11 cellular contexts compared by ENCODE assay signal in genomic region chr16:53519417-53520091, GRCh38. TPM values are rescaled to one million over a fixed set of nuclear protein-coding genes. Genes with fewer than 3 reads are reported as not detected.
A peak's percentile ranks its signal among the peaks of the same experiment; 100 is the strongest.
DNase-seq lines count a peak whose midpoint lies in the region; ATAC-seq and TF ChIP-seq lines count a peak whose summit lies in the region.
"Had no signal": no experiment of that assay in that cellular context is flagged by ENCODE, and none has a peak within 500 bp of the region (broad histone marks: within the 10 kb centered on the region; RNA-seq: fewer than 3 reads in every experiment).

No MANE protein-coding gene starts in this region.

- peaks cover 17 to 59% (median 50%) of the 10 kb centered on the region in 4 donors for H3K4me1 Mint-ChIP-seq in CD4-positive, CD25-positive, alpha-beta regulatory T cell
- peaks cover 22% of the 10 kb centered on the region for H3K4me1 Mint-ChIP-seq in HFFc6 (ENCODE audit: low read depth)
- peaks cover 50 to 60% of the 10 kb centered on the region in 2 donors for H3K4me1 Mint-ChIP-seq in natural killer cell

- peaks cover 6% of the 10 kb centered on the region for H3K27me3 Mint-ChIP-seq in CD4-positive, CD25-positive, alpha-beta regulatory T cell
- H3K27me3 Mint-ChIP-seq in HFFc6 (ENCODE audit: insufficient read depth) (peaks cover 5% of the 10 kb centered on the region), natural killer cell (ENCODE audit: low read depth in 2 of 2) (peaks cover 13 to 14% of the 10 kb centered on the region in 2 donors)

- no peaks in the 10 kb centered on the region for H3K9me3 ChIP-seq in CD4-positive, CD25-positive, alpha-beta regulatory T cell (ENCODE audit: control insufficient read depth in 2 of 2, low read length in 2 of 2)

- H3K36me3 ChIP-seq in CD4-positive, CD25-positive, alpha-beta regulatory T cell (ENCODE audit: control insufficient read depth, insufficient read depth, low read length) = no peaks in the 10 kb centered on the region
- H3K36me3 ChIP-seq in brain microvascular endothelial cell (replicated peaks) = no peaks in the 10 kb centered on the region

- peaks cover 53% of the 10 kb centered on the region for H3K4me1 ChIP-seq in CD4-positive, CD25-positive, alpha-beta regulatory T cell (ENCODE audit: control insufficient read depth, insufficient read depth, low read length, poor library complexity, severe bottlenecking)

- H3K9me3 Mint-ChIP-seq in CD4-positive, CD25-positive, alpha-beta regulatory T cell = peaks cover 0 to 1% (median 0%) of the 10 kb centered on the region in 7 donors
- peaks cover under 1% of the 10 kb centered on the region; the same call in 1 of the 2 replicates for H3K9me3 Mint-ChIP-seq in HFFc6
- no peaks in the 10 kb centered on the region for H3K9me3 Mint-ChIP-seq in natural killer cell

- in situ Hi-C loops in brain microvascular endothelial cell (cut with HindIII; ENCODE audit: low pct_ligation_motif_present, low sequenced_read_pairs) = no loop called here

- peak overlapping the region in 2 of 3 donors; percentile 95 to 96 for H3K27ac Mint-ChIP-seq in CD4-positive, CD25-positive, alpha-beta regulatory T cell
- no peak overlapping the region; the same call in 1 of the 2 replicates for H3K27ac Mint-ChIP-seq in HFFc6
- H3K27ac Mint-ChIP-seq in natural killer cell = peak overlapping the region; percentile 88 to 93

- no peaks in the 10 kb centered on the region for H3K36me3 Mint-ChIP-seq in CD4-positive, CD25-positive, alpha-beta regulatory T cell
- no peaks in the 10 kb centered on the region; the same call in 1 of the 2 replicates for H3K36me3 Mint-ChIP-seq in HFFc6 (ENCODE audit: low read depth)
- no peaks in the 10 kb centered on the region for H3K36me3 Mint-ChIP-seq in natural killer cell
- H3K36me3 Mint-ChIP-seq: brain had no signal

- peak overlapping the region; percentile 85 to 92 (median 88) for H3K4me3 Mint-ChIP-seq in CD4-positive, CD25-positive, alpha-beta regulatory T cell
- H3K4me3 Mint-ChIP-seq in HFFc6 = peak overlapping the region; percentile 3; the same call in 1 of the 2 replicates
- H3K4me3 Mint-ChIP-seq in natural killer cell = peak overlapping the region; percentile 84
- H3K4me3 Mint-ChIP-seq: brain had no signal

- no peak for DNase-seq in CD4-positive, CD25-positive, alpha-beta regulatory T cell
- no peak for DNase-seq in HFFc6
- DNase-seq in brain microvascular endothelial cell = no peak
- DNase-seq in natural killer cell = no peak
- no peak for DNase-seq in effector CD4-positive, alpha-beta T cell
- DNase-seq in NCI-H146 (lab: John Stamatoyannopoulos, UW) = no peak
- no peak for DNase-seq in activated CD4-positive, CD25-positive, alpha-beta regulatory T cell treated with anti-CD3 and anti-CD28 coated beads, Interleukin-2, amount 50 U/mL, for 72 hours
- no peak for DNase-seq in DMS53 (lab: John Stamatoyannopoulos, UW)
- DNase-seq: NCI-H510A treated with DMSO at 0.1 percent for 48 hours, SHP77 had no signal

- ATAC-seq in CD4-positive, CD25-positive, alpha-beta regulatory T cell (ENCODE audit: low read depth in 2 of 2) = no peak
- ATAC-seq in natural killer cell = peak; percentile 38 to 64 (median 50)

- peak overlapping the region; percentile 73 for H3K27ac ChIP-seq in CD4-positive, CD25-positive, alpha-beta regulatory T cell (ENCODE audit: insufficient read depth, low read length, poor library complexity, severe bottlenecking)
- H3K27ac ChIP-seq in brain microvascular endothelial cell = peak overlapping the region; percentile 62

- TF ChIP-seq CTCF in HFFc6 (IDR thresholded peaks at IDR 0.05) = no peak
- no peak for TF ChIP-seq CTCF in brain microvascular endothelial cell (IDR thresholded peaks at IDR 0.05; ENCODE audit: low read depth, low read length, missing control alignments)
- no peak for TF ChIP-seq CTCF in natural killer cell (IDR thresholded peaks at IDR 0.05)

- peak overlapping the region; percentile 90 for H3K4me3 ChIP-seq in CD4-positive, CD25-positive, alpha-beta regulatory T cell (ENCODE audit: low read depth, low read length)
- no peak overlapping the region for H3K4me3 ChIP-seq in brain microvascular endothelial cell (ENCODE audit: low read depth, low read length)

- intact Hi-C loops in natural killer cell (cut with micrococcal nuclease) = loop anchor here (2.0 to 10.0 kb wide), 2 partner anchors 17 to 465 kb away; partner anchors contain the start of genes AKTIP, CHD9 and CHD9NB

- H3K27me3 ChIP-seq in CD4-positive, CD25-positive, alpha-beta regulatory T cell (ENCODE audit: control insufficient read depth, insufficient read depth, low read length) = no peaks in the 10 kb centered on the region
- no peaks in the 10 kb centered on the region for H3K27me3 ChIP-seq in brain microvascular endothelial cell (replicated peaks)

RNA-seq across cellular contexts. Expression of gene AKTIP, which starts 16.5 kb away (rescaled TPM):
- total RNA-seq in CD4-positive, CD25-positive, alpha-beta regulatory T cell = 60.0 TPM
- 100 to 1,000 TPM in 1 of 4 donors, 10 to 100 TPM in 3; 74.1 to 109 (median 83.7) TPM for polyA plus RNA-seq in CD4-positive, CD25-positive, alpha-beta regulatory T cell
- total RNA-seq in HFFc6 (2021; fragmentation: NEBNext Ultra II Directional; extraction: Animal tissue kit (Norgen Biotek cat#: 25700)) = 10 to 100 TPM; 17.5 to 21.1 (median 19.6) TPM
- 10 to 100 TPM; 22.0 to 33.2 (median 23.2) TPM for total RNA-seq in natural killer cell

Comparison
In these comparisons a context has a peak if more than half of its experiments do, and no peak if none do; other contexts are left out.
1. ATAC-seq: peak in natural killer cell (3 of 3); none in CD4-positive, CD25-positive, alpha-beta regulatory T cell (0 of 2).
2. H3K4me3 Mint-ChIP-seq: peak in every context shown above with its lines; median percentile 88 in CD4-positive, CD25-positive, alpha-beta regulatory T cell; 84 in natural killer cell; 3 in HFFc6.